ENCODE assay signal across 1 cellular context in the genomic region with DNA sequence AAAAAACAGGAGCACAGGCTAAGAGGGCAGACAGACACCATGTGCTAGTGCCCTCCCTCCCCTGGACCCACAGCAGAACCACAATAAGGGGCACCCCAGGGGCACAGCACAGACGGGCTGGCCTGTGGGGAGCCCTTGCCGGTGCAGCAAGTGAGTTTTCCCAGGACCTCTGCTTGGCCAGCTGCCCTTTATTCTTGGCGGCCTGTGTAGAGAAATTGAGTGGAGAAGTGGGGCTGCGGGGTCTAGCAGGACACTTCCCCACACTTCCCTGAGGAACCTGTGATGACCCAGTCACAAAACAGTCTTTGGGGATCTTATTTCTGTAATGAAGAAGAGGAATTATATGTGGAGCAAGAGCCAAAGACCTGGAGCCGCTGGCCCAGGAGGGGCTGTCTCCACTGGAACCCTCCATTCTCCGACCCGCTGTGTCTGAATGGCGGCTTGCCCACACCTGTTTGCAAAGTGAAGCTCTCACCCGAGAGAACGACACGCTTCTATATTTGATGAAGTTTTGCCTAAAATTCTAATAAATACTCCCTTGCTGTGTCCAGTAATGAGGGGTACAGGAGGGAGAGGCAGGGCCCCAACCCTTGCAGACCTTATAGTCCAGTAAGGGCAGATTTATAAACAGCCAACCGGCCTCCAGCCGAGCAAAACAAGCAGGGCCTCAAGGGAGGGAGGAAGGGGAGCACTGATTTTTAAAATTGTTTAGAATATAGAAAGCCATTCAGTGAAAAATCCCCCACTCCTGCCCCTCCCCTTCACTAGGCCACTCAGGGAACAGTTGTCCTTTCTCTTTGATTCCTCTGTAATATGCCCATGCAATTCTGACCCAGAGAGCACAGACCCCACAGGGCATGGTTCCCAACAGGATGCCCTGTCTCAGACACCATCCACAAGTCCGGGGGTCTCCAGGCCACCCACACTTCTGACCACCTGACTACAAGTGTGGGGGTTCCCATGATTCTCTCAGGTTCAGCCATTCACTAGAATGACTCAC.
TF ChIP-seq lines count a peak whose summit lies in the region.

No MANE protein-coding gene starts in this region.

TF ChIP-seq in H1, 55 proteins besides CTCF, POLR2A, EP300 and RAD21:
- no peak for TF ChIP-seq SRF (IDR thresholded peaks at IDR 0.05; ENCODE audit: low read depth, low read length)
- TF ChIP-seq PHF8 (conservative IDR thresholded peaks at IDR 0.05; ENCODE audit: low read depth, low read length), result no peak
- TF ChIP-seq EZH2 (IDR thresholded peaks at IDR 0.05; ENCODE audit: low read depth, low read length, severe bottlenecking), result no peak
- no peak for TF ChIP-seq HDAC6 (IDR thresholded peaks at IDR 0.05; ENCODE audit: low read depth, low read length)
- TF ChIP-seq ZNF274 (IDR thresholded peaks at IDR 0.05; ENCODE audit: borderline replicate concordance, extremely low read depth, low read length), result no peak
- no peak for TF ChIP-seq TBP (IDR thresholded peaks at IDR 0.05; ENCODE audit: low read depth, low read length)
- TF ChIP-seq, protein P1, sequence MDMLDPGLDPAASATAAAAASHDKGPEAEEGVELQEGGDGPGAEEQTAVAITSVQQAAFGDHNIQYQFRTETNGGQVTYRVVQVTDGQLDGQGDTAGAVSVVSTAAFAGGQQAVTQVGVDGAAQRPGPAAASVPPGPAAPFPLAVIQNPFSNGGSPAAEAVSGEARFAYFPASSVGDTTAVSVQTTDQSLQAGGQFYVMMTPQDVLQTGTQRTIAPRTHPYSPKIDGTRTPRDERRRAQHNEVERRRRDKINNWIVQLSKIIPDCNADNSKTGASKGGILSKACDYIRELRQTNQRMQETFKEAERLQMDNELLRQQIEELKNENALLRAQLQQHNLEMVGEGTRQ (IDR thresholded peaks at IDR 0.05; ENCODE audit: low read length), result no peak
- no peak for TF ChIP-seq SIX5 (IDR thresholded peaks at IDR 0.05; ENCODE audit: low read depth, low read length)
- TF ChIP-seq HDAC2 (IDR thresholded peaks at IDR 0.05; ENCODE audit: borderline replicate concordance in 1 of 2, low read depth in 2 of 2, low read length in 2 of 2), result no peak
- no peak for TF ChIP-seq RFX5 (IDR thresholded peaks at IDR 0.05; ENCODE audit: borderline replicate concordance, low read depth, low read length)
- no peak for TF ChIP-seq EGR1 (IDR thresholded peaks at IDR 0.05; ENCODE audit: borderline replicate concordance, low read depth, low read length)
- no peak for TF ChIP-seq BRCA1 (IDR thresholded peaks at IDR 0.05; ENCODE audit: low read depth, low read length)
